Comparison of ENCODE assay signal across 11 cellular contexts in genomic region chr10:86730227-86730626, GRCh38. TPM values are rescaled to one million over a fixed set of nuclear protein-coding genes. Genes with fewer than 3 reads are reported as not detected.
A peak's percentile ranks its signal among the peaks of the same experiment; 100 is the strongest.
DNase-seq lines count a peak whose midpoint lies in the region; ATAC-seq and TF ChIP-seq lines count a peak whose summit lies in the region.
"Had no signal": no experiment of that assay in that cellular context is flagged by ENCODE, and none has a peak within 500 bp of the region (broad histone marks: within the 10 kb centered on the region; RNA-seq: fewer than 3 reads in every experiment).

No MANE protein-coding gene starts in this region.

- H3K4me1 Mint-ChIP-seq in T-helper 17 cell: peaks cover 3% of the 10 kb centered on the region

- intact Hi-C loops in heart left ventricle (cut with DNase I): loop anchor here in 1 of 10 donors (5.0 kb wide), 1 partner anchor 172 kb away; no protein-coding TSS in a partner anchor
- intact Hi-C loops in sigmoid colon (cut with DNase I): no loop called here
- intact Hi-C loops in OCI-LY7 (cut with micrococcal nuclease; ENCODE audit: unreplicated experiment): no loop called here

- 57 to 68% (median 59%) methylated on average over 1 of the region's 1 CpG for WGBS in heart left ventricle, 4 donors
- 77 to 89% methylated on average over 1 of the region's 1 CpG for WGBS in sigmoid colon, 2 donors

- H3K4me3 Mint-ChIP-seq in T-helper 17 cell: no peak overlapping the region
- H3K4me3 Mint-ChIP-seq: effector memory CD8-positive, alpha-beta T cell had no signal

- H3K27ac ChIP-seq in heart left ventricle: peak overlapping the region in 9 of 12 donors; percentile 23 to 94 (median 65)
- peak overlapping the region; percentile 87 to 97 (median 94) for H3K27ac ChIP-seq in sigmoid colon
- no peak overlapping the region for H3K27ac ChIP-seq in OCI-LY7 (ENCODE audit: low read depth, low read length, poor library complexity, severe bottlenecking)
- H3K27ac ChIP-seq: BLaER1 had no signal

- ATAC-seq in heart left ventricle (peak; percentile 17 to 50 (median 24)), GM18502 (IDR thresholded peaks at IDR 0.05; ENCODE audit: poor library complexity, unreplicated experiment) (no peak), T-helper 17 cell (no peak)
- ATAC-seq: effector memory CD8-positive, alpha-beta T cell had no signal

- POLR2A ChIA-PET in OCI-LY7 (lab: Charles Lee): no interaction called here

- no peak overlapping the region for H2AFZ ChIP-seq in OCI-LY7 (ENCODE audit: low read length)

- TF ChIP-seq POLR2A in heart left ventricle (IDR thresholded peaks at IDR 0.05) (no peak), sigmoid colon (IDR thresholded peaks at IDR 0.05) (no peak)

- H3K36me3 Mint-ChIP-seq in T-helper 17 cell (ENCODE audit: low read depth): peaks cover 4% of the 10 kb centered on the region

- no peaks in the 10 kb centered on the region for H3K79me2 ChIP-seq in OCI-LY7 (ENCODE audit: insufficient read depth, low read depth, low read length)

- TF ChIP-seq EP300 in sigmoid colon (IDR thresholded peaks at IDR 0.05): no peak

- CTCF ChIA-PET in OCI-LY7 (lab: Charles Lee; ENCODE audit: unreplicated experiment): no interaction called here

- H3K36me3 ChIP-seq in heart left ventricle (peaks cover 0 to 64% (median 12%) of the 10 kb centered on the region in 9 donors), sigmoid colon (peaks cover 0 to 11% (median 2%) of the 10 kb centered on the region in 4 donors), OCI-LY7 (ENCODE audit: insufficient read depth, low read length) (no peaks in the 10 kb centered on the region)
- H3K36me3 ChIP-seq: BLaER1 had no signal

- no TSS peak for BruUV-seq in OCI-LY7 (replicated peaks; lab: Mats Ljungman, UMichigan)

- H3K27me3 ChIP-seq in heart left ventricle: no peaks in the 10 kb centered on the region
- no peaks in the 10 kb centered on the region for H3K27me3 ChIP-seq in sigmoid colon
- H3K27me3 ChIP-seq: BLaER1 had no signal

- peaks cover 28% of the 10 kb centered on the region for H3K27me3 Mint-ChIP-seq in T-helper 17 cell

- H3K4me3 ChIP-seq in heart left ventricle (no peak overlapping the region), sigmoid colon (no peak overlapping the region), OCI-LY7 (ENCODE audit: low read depth, low read length, poor library complexity, severe bottlenecking) (no peak overlapping the region)
- H3K4me3 ChIP-seq: BLaER1 had no signal

- no peak overlapping the region for H3K27ac Mint-ChIP-seq in T-helper 17 cell
- H3K27ac Mint-ChIP-seq: effector memory CD8-positive, alpha-beta T cell had no signal

- DNase-seq in HT1080 (ENCODE audit: low read depth) (peak; percentile 13), RPMI8226 (peak; percentile 27), heart left ventricle (peak in 4 of 5 donors; percentile 60 to 76 (median 64)), sigmoid colon (peak; percentile 86), GF-D8 (lab: John Stamatoyannopoulos, UW) (no peak), T-helper 17 cell (no peak), OCI-LY7 (ENCODE audit: low spot score) (no peak)
- DNase-seq: effector memory CD8-positive, alpha-beta T cell; NCI-H1436 had no signal

- H3K9me2 ChIP-seq in OCI-LY7 (ENCODE audit: insufficient read depth, low read length): no peaks in the 10 kb centered on the region

- no peaks in the 10 kb centered on the region for H3K9me3 ChIP-seq in heart left ventricle
- no peaks in the 10 kb centered on the region for H3K9me3 ChIP-seq in sigmoid colon
- H3K9me3 ChIP-seq in T-helper 17 cell (ENCODE audit: control insufficient read depth, low read length, poor library complexity, severe bottlenecking): no peaks in the 10 kb centered on the region
- no peaks in the 10 kb centered on the region for H3K9me3 ChIP-seq in OCI-LY7 (ENCODE audit: low read length)
- H3K9me3 ChIP-seq: BLaER1 had no signal

- no peaks in the 10 kb centered on the region for H4K20me1 ChIP-seq in OCI-LY7 (ENCODE audit: insufficient read depth, low read length)
- H4K20me1 ChIP-seq: BLaER1 had no signal

- no peak for TF ChIP-seq CTCF in heart left ventricle (IDR thresholded peaks at IDR 0.05)
- TF ChIP-seq CTCF in sigmoid colon (IDR thresholded peaks at IDR 0.05): no peak
- TF ChIP-seq CTCF in OCI-LY7 (conservative IDR thresholded peaks at IDR 0.05; ENCODE audit: low read length): no peak

- H3K4me2 ChIP-seq in OCI-LY7 (ENCODE audit: low read length): no peak overlapping the region
- H3K4me2 ChIP-seq: BLaER1 had no signal

- peaks cover 0 to 84% (median 29%) of the 10 kb centered on the region in 12 donors for H3K4me1 ChIP-seq in heart left ventricle
- peaks cover 0 to 76% (median 61%) of the 10 kb centered on the region in 4 donors for H3K4me1 ChIP-seq in sigmoid colon
- no peaks in the 10 kb centered on the region for H3K4me1 ChIP-seq in OCI-LY7 (ENCODE audit: insufficient read depth, low read length, poor library complexity, severe bottlenecking)
- H3K4me1 ChIP-seq: BLaER1 had no signal

RNA-seq across cellular contexts. Expression of gene BMPR1A, which starts 26.2 kb away (rescaled TPM):
- 21.1 and 26.0 TPM in 2 replicates for total RNA-seq in HT1080 (2014; rRNA removed; shearing (Covaris generic))
- 12.9 and 18.6 TPM in 2 replicates for polyA plus RNA-seq in HT1080 (2015; cell fraction: cytosol; rRNA removed)
- polyA plus RNA-seq in HT1080 (2015; cell fraction: nucleus; rRNA removed): 12.7 and 14.3 TPM in 2 replicates
- total RNA-seq in heart left ventricle (10 to 100 TPM; 19.9 to 72.0 (median 46.1) TPM), sigmoid colon (100 to 1,000 TPM in 3 of 4 donors, 10 to 100 TPM in 1; 84.2 to 145 (median 120) TPM), T-helper 17 cell (10 to 100 TPM in 1 of 2 donors, 1 to 10 TPM in 1; 7.6 to 14.8 TPM), OCI-LY7 (2022) (0.37 and 1.1 TPM in 2 replicates)
- polyA plus RNA-seq in heart left ventricle (10 to 100 TPM in 1 of 2 donors, 1 to 10 TPM in 1; 6.3 to 18.6 TPM), sigmoid colon (10 to 100 TPM in 1 of 3 donors, 1 to 10 TPM in 2; 5.5 to 16.1 (median 7.8) TPM)
- 0.03 and 0.47 TPM in 2 replicates for total RNA-seq in OCI-LY7 (2014; rRNA removed; shearing (Covaris generic))

Comparison
In these comparisons a context has a peak if more than half of its experiments do, and no peak if none do; other contexts are left out.
1. DNase-seq: peak in HT1080 (single experiment), RPMI8226 (single experiment), heart left ventricle (4 of 5) and sigmoid colon (single experiment); none in GF-D8 (single experiment), T-helper 17 cell (0 of 3) and OCI-LY7 (single experiment).
2. ATAC-seq: peak in heart left ventricle (4 of 4); none in GM18502 (single experiment) and T-helper 17 cell (single experiment).
3. RNA of gene BMPR1A, which starts 26.2 kb away (total RNA-seq): 84.2 to 145 TPM in sigmoid colon, 19.9 to 72.0 TPM in heart left ventricle, 21.1 to 26.0 TPM in HT1080 and 7.6 to 14.8 TPM in T-helper 17 cell; 0.03 to 1.1 TPM in OCI-LY7; every median in the first group is over 4 times any median in the second.